In the genomic region with DNA sequence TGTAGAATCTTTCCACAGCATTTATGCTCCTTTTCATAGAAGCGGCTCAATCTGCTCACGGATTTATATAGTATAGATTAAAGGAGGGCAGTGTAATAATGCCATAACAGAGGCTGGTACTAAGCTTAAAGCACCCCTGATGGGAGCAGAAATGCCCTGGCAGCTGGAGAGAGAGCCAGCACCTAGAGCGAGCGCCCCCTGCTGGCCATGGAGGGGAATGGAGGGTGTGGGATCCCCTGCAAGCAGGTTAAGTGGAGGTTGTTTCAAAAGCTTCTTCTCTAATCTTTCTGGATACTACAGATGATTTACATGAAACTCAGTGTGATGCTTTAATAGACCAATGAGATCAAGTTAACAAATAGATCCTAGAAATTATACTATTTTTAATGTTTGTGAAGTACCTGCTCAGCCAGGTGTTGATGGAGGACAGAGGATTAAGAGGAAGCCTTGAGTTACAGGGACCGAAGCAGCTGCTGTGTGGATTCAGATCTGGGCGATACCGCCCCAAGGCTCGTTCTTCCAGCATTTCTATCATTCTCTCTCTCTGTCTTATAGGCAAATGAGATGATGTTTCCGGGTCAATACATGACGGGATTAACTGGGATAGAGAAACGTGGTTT, we compare ENCODE assay signal across 8 cellular contexts.
DNase-seq lines count a peak whose midpoint lies in the region; ATAC-seq and TF ChIP-seq lines count a peak whose summit lies in the region.

No MANE protein-coding gene starts in this region.

- DNase-seq in natural killer cell (peak; percentile 24), dermis microvascular lymphatic vessel endothelial cell (ENCODE audit: low read depth in 2 of 2) (peak; percentile 16 to 37), mucosa of gallbladder (ENCODE audit: low spot score) (peak; percentile 28), superior temporal gyrus (ENCODE audit: extremely low spot score) (peak; percentile 66), NCI-H187 treated with DMSO at 0.1 percent for 48 hours (lab: John Stamatoyannopoulos, UW) (no peak)
- DNase-seq in natural killer cell treated with Interleukin-12 subunit alpha and Interleukin-12 subunit beta and Interleukin-15 and Interleukin-18, amount 100 ng/mL, for 72 hours (ENCODE audit: low spot score): no peak
- peak; percentile 17 to 45 for DNase-seq in activated CD4-positive, alpha-beta T cell treated with anti-CD3 and anti-CD28 coated beads for 4 hours

- H3K4me1 Mint-ChIP-seq in natural killer cell: no peaks in the 10 kb centered on the region
- no peaks in the 10 kb centered on the region for H3K4me1 Mint-ChIP-seq in natural killer cell treated with Interleukin-12 subunit alpha and Interleukin-12 subunit beta and Interleukin-15 and Interleukin-18, amount 100 ng/mL, for 72 hours (ENCODE audit: low read depth in 2 of 2)

- TF ChIP-seq CTCF in natural killer cell (IDR thresholded peaks at IDR 0.05) (peak; percentile 80), LNCAP (IDR thresholded peaks at IDR 0.05) (peak; percentile 96)

- intact Hi-C loops in natural killer cell (cut with micrococcal nuclease): no loop called here

- no peak overlapping the region for H3K4me3 Mint-ChIP-seq in natural killer cell
- H3K4me3 Mint-ChIP-seq in natural killer cell treated with Interleukin-12 subunit alpha and Interleukin-12 subunit beta and Interleukin-15 and Interleukin-18, amount 100 ng/mL, for 72 hours: no peak overlapping the region

- H3K27me3 Mint-ChIP-seq in natural killer cell (ENCODE audit: low read depth in 2 of 2): peaks cover 0 to 3% of the 10 kb centered on the region in 2 donors
- H3K27me3 Mint-ChIP-seq in natural killer cell treated with Interleukin-12 subunit alpha and Interleukin-12 subunit beta and Interleukin-15 and Interleukin-18, amount 100 ng/mL, for 72 hours: no peaks in the 10 kb centered on the region

- H3K27ac Mint-ChIP-seq in natural killer cell: no peak overlapping the region
- no peak overlapping the region for H3K27ac Mint-ChIP-seq in natural killer cell treated with Interleukin-12 subunit alpha and Interleukin-12 subunit beta and Interleukin-15 and Interleukin-18, amount 100 ng/mL, for 72 hours

- no peaks in the 10 kb centered on the region for H3K36me3 Mint-ChIP-seq in natural killer cell
- H3K36me3 Mint-ChIP-seq in natural killer cell treated with Interleukin-12 subunit alpha and Interleukin-12 subunit beta and Interleukin-15 and Interleukin-18, amount 100 ng/mL, for 72 hours: no peaks in the 10 kb centered on the region

- ATAC-seq in natural killer cell: peak; percentile 47 to 63 (median 53)
- ATAC-seq in natural killer cell treated with Interleukin-12 subunit alpha and Interleukin-12 subunit beta and Interleukin-15 and Interleukin-18, amount 100 ng/mL, for 72 hours: no peak

- no peaks in the 10 kb centered on the region for H3K9me3 Mint-ChIP-seq in natural killer cell
- H3K9me3 Mint-ChIP-seq in natural killer cell treated with Interleukin-12 subunit alpha and Interleukin-12 subunit beta and Interleukin-15 and Interleukin-18, amount 100 ng/mL, for 72 hours: no peaks in the 10 kb centered on the region

Comparison
In these comparisons a context has a peak if more than half of its experiments do, and no peak if none do; other contexts are left out.
1. ATAC-seq: peak in natural killer cell (3 of 3); none in natural killer cell treated with Interleukin-12 subunit alpha and Interleukin-12 subunit beta and Interleukin-15 and Interleukin-18, amount 100 ng/mL, for 72 hours (0 of 2).
2. DNase-seq: peak in natural killer cell (single experiment), activated CD4-positive, alpha-beta T cell treated with anti-CD3 and anti-CD28 coated beads for 4 hours (2 of 2), dermis microvascular lymphatic vessel endothelial cell (2 of 2), mucosa of gallbladder (single experiment) and superior temporal gyrus (single experiment); none in natural killer cell treated with Interleukin-12 subunit alpha and Interleukin-12 subunit beta and Interleukin-15 and Interleukin-18, amount 100 ng/mL, for 72 hours (single experiment) and NCI-H187 treated with DMSO at 0.1 percent for 48 hours (single experiment).